In the genomic region with DNA sequence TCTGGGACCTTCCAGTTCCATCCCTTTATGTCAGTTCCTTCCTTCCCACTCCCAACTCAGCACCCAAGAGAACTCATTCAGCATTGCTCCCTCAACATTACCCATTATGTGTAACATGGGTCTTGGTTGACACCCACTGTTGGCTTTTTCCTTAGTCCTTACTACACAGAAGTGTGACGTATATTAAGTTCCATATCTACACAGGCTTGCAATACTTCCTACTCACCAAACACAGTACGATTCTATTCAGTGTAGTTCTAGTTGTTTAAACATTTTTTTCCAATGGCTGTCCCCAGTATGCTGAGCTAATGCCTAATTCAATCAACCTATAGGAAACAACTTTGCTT, we compare ENCODE assay signal across 8 cellular contexts. TPM values are rescaled to one million over a fixed set of nuclear protein-coding genes. Genes with fewer than 3 reads are reported as not detected.
DNase-seq lines count a peak whose midpoint lies in the region; ATAC-seq and TF ChIP-seq lines count a peak whose summit lies in the region.

No MANE protein-coding gene starts in this region.

- TF ChIP-seq CTCF in progenitor cell of endocrine pancreas (IDR thresholded peaks at IDR 0.05; ENCODE audit: unreplicated experiment): no peak
- TF ChIP-seq CTCF in lower leg skin (IDR thresholded peaks at IDR 0.05): no peak
- no peak for TF ChIP-seq CTCF in foreskin fibroblast (IDR thresholded peaks at IDR 0.05; ENCODE audit: low read depth, low read length)

- peaks cover 18% of the 10 kb centered on the region for H3K4me1 Mint-ChIP-seq in progenitor cell of endocrine pancreas (ENCODE audit: low read depth)

- DNase-seq in central memory CD4-positive, alpha-beta T cell: peak; percentile 10
- DNase-seq in progenitor cell of endocrine pancreas (ENCODE audit: low spot score, unreplicated experiment) (no peak), lower leg skin (ENCODE audit: low spot score in 2 of 2) (no peak), NCI-H524 (lab: John Stamatoyannopoulos, UW) (no peak), foreskin fibroblast (no peak), globus pallidus (ENCODE audit: low spot score) (no peak)

- no peaks in the 10 kb centered on the region for H3K27me3 Mint-ChIP-seq in progenitor cell of endocrine pancreas

- H3K36me3 Mint-ChIP-seq in progenitor cell of endocrine pancreas (ENCODE audit: insufficient read depth): peaks cover 7% of the 10 kb centered on the region

- no peak for TF ChIP-seq POLR2A in lower leg skin (IDR thresholded peaks at IDR 0.05)

- H3K9me3 Mint-ChIP-seq in progenitor cell of endocrine pancreas (ENCODE audit: low read depth): peaks cover 9% of the 10 kb centered on the region

- 63 to 69% methylated on average over 2 of the region's 2 CpGs for WGBS in lower leg skin, 2 donors

- peak overlapping the region; percentile 11 for H3K27ac Mint-ChIP-seq in progenitor cell of endocrine pancreas

- H3K4me3 Mint-ChIP-seq in progenitor cell of endocrine pancreas (ENCODE audit: low read depth): no peak overlapping the region

- H3K4me3 ChIP-seq in lower leg skin (ENCODE audit: low read depth, poor library complexity, severe bottlenecking) (no peak overlapping the region), foreskin fibroblast (ENCODE audit: low read depth in 1 of 2, low read length in 2 of 2) (no peak overlapping the region)

- intact Hi-C loops in lower leg skin (cut with DNase I; ENCODE audit: low total_unique reads): no loop called here

- ATAC-seq in GM19455 (IDR thresholded peaks at IDR 0.05; ENCODE audit: unreplicated experiment) (peak; percentile 24), HG03342 (IDR thresholded peaks at IDR 0.05; ENCODE audit: unreplicated experiment) (peak; percentile 12)

RNA-seq across cellular contexts. Expression of a gene that starts 37.7 kb away (rescaled TPM):
- total RNA-seq in progenitor cell of endocrine pancreas (24.9 and 26.9 TPM in 2 replicates), lower leg skin (10 to 100 TPM in 1 of 4 donors, 1 to 10 TPM in 3; 5.1 to 12.7 (median 7.7) TPM)
